Comparison of ENCODE assay signal across 17 cellular contexts in genomic region chr10:84344560-84344959, GRCh38.
DNase-seq lines count a peak whose midpoint lies in the region; ATAC-seq lines count a peak whose summit lies in the region.
"Had no signal": no experiment of that assay in that cellular context is flagged by ENCODE, and none has a peak within 500 bp of the region (broad histone marks: within the 10 kb centered on the region; RNA-seq: fewer than 3 reads in every experiment).

No MANE protein-coding gene starts in this region.

- H3K9me3 Mint-ChIP-seq in activated naive CD4-positive, alpha-beta T cell treated with anti-CD3 and anti-CD28 coated beads, Interleukin-2, amount 10 ng/mL, durations not matched to agents 7 days and 5 days = peaks cover 5% of the 10 kb centered on the region
- H3K9me3 Mint-ChIP-seq in central memory CD8-positive, alpha-beta T cell = no peaks in the 10 kb centered on the region
- H3K9me3 Mint-ChIP-seq in stimulated activated effector memory CD8-positive, alpha-beta T cell treated with anti-CD3 and anti-CD28 coated beads, Interleukin-12 subunit alpha, Interleukin-12 subunit beta, amount 100 ng/mL, for 72 hours = no peaks in the 10 kb centered on the region
- H3K9me3 Mint-ChIP-seq: type B pancreatic cell had no signal

- CTCF ChIA-PET in activated naive CD4-positive, alpha-beta T cell treated with anti-CD3 and anti-CD28 coated beads, Interleukin-2, amount 10 ng/mL, durations not matched to agents 7 days and 5 days (lab: Charles Lee) = interaction anchor here (1.1 to 2.6 kb wide), 3 partner anchors 10 to 193 kb away, joined by 5 to 10 read pairs (median 7); no protein-coding TSS in a partner anchor

- peak; percentile 27 for DNase-seq in activated naive CD4-positive, alpha-beta T cell treated with anti-CD3 and anti-CD28 coated beads, Interleukin-2, amount 10 ng/mL, durations not matched to agents 7 days and 5 days
- no peak for DNase-seq in activated naive CD4-positive, alpha-beta T cell treated with Interleukin-2 at 50 U/mL for 16 hours
- DNase-seq in MV-4-11 (lab: John Stamatoyannopoulos, UW) (peak; percentile 65), HCEC 1CT (no peak)
- DNase-seq in central memory CD8-positive, alpha-beta T cell (ENCODE audit: low spot score in 2 of 2) = no peak
- no peak for DNase-seq in stimulated activated effector memory CD8-positive, alpha-beta T cell treated with anti-CD3 and anti-CD28 coated beads, Interleukin-12 subunit alpha, Interleukin-12 subunit beta, amount 100 ng/mL, for 72 hours (ENCODE audit: low spot score in 2 of 2)
- no peak for DNase-seq in activated CD4-positive, alpha-beta T cell treated with anti-CD3 and anti-CD28 coated beads for 4 hours
- DNase-seq: activated gamma-delta T cell treated with Interleukin-2 at 50 U/mL for 16 hours; colonic mucosa; heart right ventricle; NCI-H1105; NCI-H2081; NCI-H510A treated with DMSO at 0.1 percent for 48 hours; occipital lobe; stimulated activated naive CD4-positive, alpha-beta T cell had no signal

- no peak overlapping the region for H3K4me3 Mint-ChIP-seq in activated naive CD4-positive, alpha-beta T cell treated with anti-CD3 and anti-CD28 coated beads, Interleukin-2, amount 10 ng/mL, durations not matched to agents 7 days and 5 days
- H3K4me3 Mint-ChIP-seq in central memory CD8-positive, alpha-beta T cell = peak overlapping the region; percentile 43
- no peak overlapping the region for H3K4me3 Mint-ChIP-seq in stimulated activated effector memory CD8-positive, alpha-beta T cell treated with anti-CD3 and anti-CD28 coated beads, Interleukin-12 subunit alpha, Interleukin-12 subunit beta, amount 100 ng/mL, for 72 hours
- H3K4me3 Mint-ChIP-seq: type B pancreatic cell had no signal

- H3K27ac Mint-ChIP-seq in activated naive CD4-positive, alpha-beta T cell treated with anti-CD3 and anti-CD28 coated beads, Interleukin-2, amount 10 ng/mL, durations not matched to agents 7 days and 5 days = no peak overlapping the region
- H3K27ac Mint-ChIP-seq in central memory CD8-positive, alpha-beta T cell (ENCODE audit: low read depth) = peak overlapping the region; percentile 92
- peak overlapping the region; percentile 61 for H3K27ac Mint-ChIP-seq in stimulated activated effector memory CD8-positive, alpha-beta T cell treated with anti-CD3 and anti-CD28 coated beads, Interleukin-12 subunit alpha, Interleukin-12 subunit beta, amount 100 ng/mL, for 72 hours
- H3K27ac Mint-ChIP-seq: type B pancreatic cell had no signal

- ATAC-seq in central memory CD8-positive, alpha-beta T cell (replicated peaks; ENCODE audit: extremely low read depth, poor library complexity, severe bottlenecking) = no peak
- no peak for ATAC-seq in stimulated activated effector memory CD8-positive, alpha-beta T cell treated with anti-CD3 and anti-CD28 coated beads, Interleukin-12 subunit alpha, Interleukin-12 subunit beta, amount 100 ng/mL, for 72 hours
- no peak for ATAC-seq in HG03196 (IDR thresholded peaks at IDR 0.05; ENCODE audit: unreplicated experiment)
- ATAC-seq: heart right ventricle had no signal

- peaks cover 54% of the 10 kb centered on the region for H3K4me1 Mint-ChIP-seq in activated naive CD4-positive, alpha-beta T cell treated with anti-CD3 and anti-CD28 coated beads, Interleukin-2, amount 10 ng/mL, durations not matched to agents 7 days and 5 days
- H3K4me1 Mint-ChIP-seq in central memory CD8-positive, alpha-beta T cell = peaks cover 61% of the 10 kb centered on the region
- peaks cover 66% of the 10 kb centered on the region for H3K4me1 Mint-ChIP-seq in stimulated activated effector memory CD8-positive, alpha-beta T cell treated with anti-CD3 and anti-CD28 coated beads, Interleukin-12 subunit alpha, Interleukin-12 subunit beta, amount 100 ng/mL, for 72 hours

- H3K36me3 Mint-ChIP-seq in activated naive CD4-positive, alpha-beta T cell treated with anti-CD3 and anti-CD28 coated beads, Interleukin-2, amount 10 ng/mL, durations not matched to agents 7 days and 5 days = peaks cover 58% of the 10 kb centered on the region
- H3K36me3 Mint-ChIP-seq in central memory CD8-positive, alpha-beta T cell (ENCODE audit: insufficient read depth) = peaks cover 17% of the 10 kb centered on the region
- H3K36me3 Mint-ChIP-seq in stimulated activated effector memory CD8-positive, alpha-beta T cell treated with anti-CD3 and anti-CD28 coated beads, Interleukin-12 subunit alpha, Interleukin-12 subunit beta, amount 100 ng/mL, for 72 hours = peaks cover 45% of the 10 kb centered on the region

- no peaks in the 10 kb centered on the region for H3K27me3 Mint-ChIP-seq in activated naive CD4-positive, alpha-beta T cell treated with anti-CD3 and anti-CD28 coated beads, Interleukin-2, amount 10 ng/mL, durations not matched to agents 7 days and 5 days
- no peaks in the 10 kb centered on the region for H3K27me3 Mint-ChIP-seq in central memory CD8-positive, alpha-beta T cell
- H3K27me3 Mint-ChIP-seq: type B pancreatic cell had no signal

Comparison
In these comparisons a context has a peak if more than half of its experiments do, and no peak if none do; other contexts are left out.
1. DNase-seq: peak in activated naive CD4-positive, alpha-beta T cell treated with anti-CD3 and anti-CD28 coated beads, Interleukin-2, amount 10 ng/mL, durations not matched to agents 7 days and 5 days (single experiment) and MV-4-11 (single experiment); none in activated naive CD4-positive, alpha-beta T cell treated with Interleukin-2 at 50 U/mL for 16 hours (single experiment), central memory CD8-positive, alpha-beta T cell (0 of 2), stimulated activated effector memory CD8-positive, alpha-beta T cell treated with anti-CD3 and anti-CD28 coated beads, Interleukin-12 subunit alpha, Interleukin-12 subunit beta, amount 100 ng/mL, for 72 hours (0 of 2), HCEC 1CT (single experiment) and activated CD4-positive, alpha-beta T cell treated with anti-CD3 and anti-CD28 coated beads for 4 hours (0 of 2).